In genomic region chr3:186985713-186986364, GRCh38 we compare ENCODE assay signal across 8 cellular contexts. TPM values are rescaled to one million over a fixed set of nuclear protein-coding genes. Genes with fewer than 3 reads are reported as not detected.
DNase-seq lines count a peak whose midpoint lies in the region; ATAC-seq and TF ChIP-seq lines count a peak whose summit lies in the region.

No MANE protein-coding gene starts in this region.

- DNase-seq in NCI-H2171 treated with DMSO at 0.1 percent for 48 hours (lab: John Stamatoyannopoulos, UW) (peak; percentile 74), left colon (no peak), left lobe of liver (ENCODE audit: low spot score) (no peak), NCI-H774 (lab: John Stamatoyannopoulos, UW) (no peak), foreskin melanocyte (no peak), dorsolateral prefrontal cortex (no peak)

- no peaks in the 10 kb centered on the region for H3K27me3 ChIP-seq in dorsolateral prefrontal cortex

- ATAC-seq in GM21619 (IDR thresholded peaks at IDR 0.05; ENCODE audit: unreplicated experiment) (peak; percentile 43), left colon (peak; percentile 26), left lobe of liver (no peak)

- peak overlapping the region in 29 of 59 donors; percentile 1 to 74 (median 37) for H3K27ac ChIP-seq in dorsolateral prefrontal cortex

- intact Hi-C loops in left colon (cut with DNase I, micrococcal nuclease) (no loop called here), dorsolateral prefrontal cortex (cut with DNase I) (no loop called here)

- H3K4me3 ChIP-seq in GM08714 (ENCODE audit: low read length) (peak overlapping the region; percentile 8; the same call in 1 of the 2 replicates), dorsolateral prefrontal cortex (no peak overlapping the region)

- TF ChIP-seq CTCF in dorsolateral prefrontal cortex (IDR thresholded peaks at IDR 0.05 in 54 of 56, conservative IDR thresholded peaks at IDR 0.05 in 2 of 56; ENCODE audit: low read depth in 1 of 56, partially characterized antibody in 56 of 56): no peak

RNA-seq across cellular contexts. Expression of gene ST6GAL1, which starts 55.5 kb away (rescaled TPM):
- 10 to 100 TPM; 57.3 to 62.6 TPM for total RNA-seq in left colon
- 410 TPM for total RNA-seq in left lobe of liver
- total RNA-seq in dorsolateral prefrontal cortex: 100 to 1,000 TPM in 1 of 120 experiments, 10 to 100 TPM in 119; 30.8 to 105 (median 56.1) TPM
